Comparison of ENCODE assay signal across 29 cellular contexts in the genomic region with DNA sequence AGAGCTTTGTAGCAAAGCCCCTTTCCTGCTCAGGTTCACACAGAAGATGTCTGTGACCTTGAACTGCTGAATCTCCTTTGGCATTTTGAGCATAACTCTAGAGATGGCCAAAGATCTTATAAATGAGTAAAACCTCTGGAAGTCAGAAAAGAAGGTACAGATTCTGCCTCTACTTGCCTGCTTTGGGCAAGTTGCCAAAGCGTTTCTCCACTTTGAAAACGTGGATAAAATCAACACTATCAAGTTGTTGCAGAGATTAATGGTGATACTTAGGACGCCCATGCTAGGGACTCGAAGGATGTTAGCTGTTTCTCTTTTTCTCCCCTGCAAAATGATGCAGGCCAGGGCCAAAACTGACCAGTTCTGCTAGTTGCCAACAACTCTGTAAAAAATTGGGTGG.
"Had no signal": no experiment of that assay in that cellular context is flagged by ENCODE, and none has a peak within 500 bp of the region (broad histone marks: within the 10 kb centered on the region; RNA-seq: fewer than 3 reads in every experiment).

No MANE protein-coding gene starts in this region.

- H3K27ac ChIP-seq: ascending aorta, coronary artery, dorsolateral prefrontal cortex, gastrocnemius medialis, right lobe of liver, transverse colon, WERI-Rb-1 had no signal

- H3K27me3 ChIP-seq: ascending aorta, gastrocnemius medialis, right lobe of liver, transverse colon had no signal

- FAIRE-seq: kidney, urothelium cell line had no signal

- H3K36me3 Mint-ChIP-seq: activated naive CD4-positive, alpha-beta T cell treated with anti-CD3 and anti-CD28 coated beads, Interleukin-2, amount 10 ng/mL, durations not matched to agents 7 days and 5 days; activated naive CD8-positive, alpha-beta T cell treated with anti-CD3 and anti-CD28 coated beads, Interleukin-2, amount 10 ng/mL, durations not matched to agents 7 days and 5 days; brain; memory B cell had no signal

- ATAC-seq: gastrocnemius medialis; left colon; naive thymus-derived CD8-positive, alpha-beta T cell; right lobe of liver had no signal

- H3K4me3 ChIP-seq: ascending aorta, coronary artery, dorsolateral prefrontal cortex, gastrocnemius medialis, right lobe of liver, transverse colon had no signal

- H3K27me3 Mint-ChIP-seq: activated CD4-positive, alpha-beta memory T cell treated with anti-CD3 and anti-CD28 coated beads for 36 hours; activated CD4-positive, alpha-beta T cell treated with anti-CD3 and anti-CD28 coated beads, Interleukin-2, amount 10 ng/mL, durations not matched to agents 24 days and 14 days; activated naive CD4-positive, alpha-beta T cell treated with anti-CD3 and anti-CD28 coated beads, Interleukin-2, amount 10 ng/mL, durations not matched to agents 7 days and 5 days had no signal

- H3K4me1 ChIP-seq: ascending aorta, gastrocnemius medialis, transverse colon had no signal

- H3K4me3 Mint-ChIP-seq: activated CD4-positive, alpha-beta memory T cell treated with anti-CD3 and anti-CD28 coated beads for 36 hours; activated CD4-positive, alpha-beta T cell treated with anti-CD3 and anti-CD28 coated beads, Interleukin-2, amount 10 ng/mL, durations not matched to agents 24 days and 14 days; activated naive CD4-positive, alpha-beta T cell treated with anti-CD3 and anti-CD28 coated beads, Interleukin-2, amount 10 ng/mL, durations not matched to agents 7 days and 5 days; activated naive CD8-positive, alpha-beta T cell treated with anti-CD3 and anti-CD28 coated beads, Interleukin-2, amount 10 ng/mL, durations not matched to agents 7 days and 5 days; activated T-helper 1 cell treated with anti-CD3 and anti-CD28 coated beads, Interleukin-12 subunit alpha, Interleukin-12 subunit beta, Interleukin-2, Interleukin-4 antibody, amounts not matched to agents 30 ng/mL and 10 ng/mL and 1 ng/mL, durations not matched to agents 14 hours and 24 hours and 36 hours; brain; memory B cell; naive thymus-derived CD8-positive, alpha-beta T cell had no signal

- H3K4me1 Mint-ChIP-seq: activated naive CD8-positive, alpha-beta T cell treated with anti-CD3 and anti-CD28 coated beads, Interleukin-2, amount 10 ng/mL, durations not matched to agents 7 days and 5 days; memory B cell had no signal

- H3K9me3 Mint-ChIP-seq: activated CD4-positive, alpha-beta memory T cell treated with anti-CD3 and anti-CD28 coated beads for 36 hours; activated CD4-positive, alpha-beta T cell treated with anti-CD3 and anti-CD28 coated beads, Interleukin-2, amount 10 ng/mL, durations not matched to agents 24 days and 14 days; activated naive CD4-positive, alpha-beta T cell treated with anti-CD3 and anti-CD28 coated beads, Interleukin-2, amount 10 ng/mL, durations not matched to agents 7 days and 5 days; activated naive CD8-positive, alpha-beta T cell treated with anti-CD3 and anti-CD28 coated beads, Interleukin-2, amount 10 ng/mL, durations not matched to agents 7 days and 5 days; activated T-helper 1 cell treated with anti-CD3 and anti-CD28 coated beads, Interleukin-12 subunit alpha, Interleukin-12 subunit beta, Interleukin-2, Interleukin-4 antibody, amounts not matched to agents 30 ng/mL and 10 ng/mL and 1 ng/mL, durations not matched to agents 14 hours and 24 hours and 36 hours; memory B cell; naive thymus-derived CD8-positive, alpha-beta T cell had no signal

- DNase-seq: activated CD4-positive, alpha-beta memory T cell treated with anti-CD3 and anti-CD28 coated beads for 36 hours; activated CD4-positive, alpha-beta T cell treated with anti-CD3 and anti-CD28 coated beads, Interleukin-2, amount 10 ng/mL, durations not matched to agents 24 days and 14 days; activated CD4-positive, CD25-positive, alpha-beta regulatory T cell treated with anti-CD3 and anti-CD28 coated beads, Interleukin-2, amount 50 U/mL, for 72 hours; activated CD8-positive, alpha-beta memory T cell treated with anti-CD3 and anti-CD28 coated beads, Interleukin-2, amount 50 U/mL, for 4 hours; activated gamma-delta T cell; activated naive CD4-positive, alpha-beta T cell treated with anti-CD3 and anti-CD28 coated beads, Interleukin-2, amount 10 ng/mL, durations not matched to agents 7 days and 5 days; activated naive CD8-positive, alpha-beta T cell treated with anti-CD3 and anti-CD28 coated beads, Interleukin-2, amount 10 ng/mL, durations not matched to agents 7 days and 5 days; activated T-cell treated with anti-CD3 and anti-CD28 coated beads, Interleukin-2, amount 50 U/mL, for 1 hour; dorsolateral prefrontal cortex; effector memory CD4-positive, alpha-beta T cell; erythroblast; gastrocnemius medialis; glutamatergic neuron; kidney; left colon; naive thymus-derived CD8-positive, alpha-beta T cell; posterior cingulate gyrus; right lobe of liver; stimulated activated CD4-positive, alpha-beta T cell treated with anti-CD3 and anti-CD28 coated beads, Interleukin-2, amount 100 ng/mL, for 48 hours; stimulated activated naive CD4-positive, alpha-beta T cell treated with Interleukin-2 at 50 U/mL for 16 hours; T-helper 9 cell; transverse colon; WERI-Rb-1 had no signal

- H3K9me3 ChIP-seq: ascending aorta, gastrocnemius medialis, right lobe of liver, transverse colon had no signal

- H3K27ac Mint-ChIP-seq: activated CD4-positive, alpha-beta memory T cell treated with anti-CD3 and anti-CD28 coated beads for 36 hours; activated CD4-positive, alpha-beta T cell treated with anti-CD3 and anti-CD28 coated beads, Interleukin-2, amount 10 ng/mL, durations not matched to agents 24 days and 14 days; activated naive CD4-positive, alpha-beta T cell treated with anti-CD3 and anti-CD28 coated beads, Interleukin-2, amount 10 ng/mL, durations not matched to agents 7 days and 5 days; activated naive CD8-positive, alpha-beta T cell treated with anti-CD3 and anti-CD28 coated beads, Interleukin-2, amount 10 ng/mL, durations not matched to agents 7 days and 5 days; activated T-helper 1 cell treated with anti-CD3 and anti-CD28 coated beads, Interleukin-12 subunit alpha, Interleukin-12 subunit beta, Interleukin-2, Interleukin-4 antibody, amounts not matched to agents 30 ng/mL and 10 ng/mL and 1 ng/mL, durations not matched to agents 14 hours and 24 hours and 36 hours; memory B cell had no signal

- H3K36me3 ChIP-seq: ascending aorta, gastrocnemius medialis, right lobe of liver, transverse colon, WERI-Rb-1 had no signal
